Comparison of ENCODE assay signal across 18 cellular contexts in genomic region chr4:181854142-181854541, GRCh38.
DNase-seq lines count a peak whose midpoint lies in the region; ATAC-seq and TF ChIP-seq lines count a peak whose summit lies in the region.
"Had no signal": no experiment of that assay in that cellular context is flagged by ENCODE, and none has a peak within 500 bp of the region (broad histone marks: within the 10 kb centered on the region; RNA-seq: fewer than 3 reads in every experiment).

No MANE protein-coding gene starts in this region.

- POLR2A ChIA-PET in SK-N-SH (lab: Yijun Ruan, JAX) = no interaction called here

- H3K27me3 ChIP-seq in SK-N-SH (ENCODE audit: insufficient read depth) = no peaks in the 10 kb centered on the region
- H3K27me3 ChIP-seq: BLaER1 treated with 17β-estradiol and CSF1 and Interleukin-3, amounts not matched to agents 10 nM and 100 nM had no signal

- H3F3A ChIP-seq in SK-N-SH (replicated peaks; ENCODE audit: insufficient read depth) = no peaks in the 10 kb centered on the region

- no peaks in the 10 kb centered on the region for H3K9me3 ChIP-seq in SK-N-SH
- H3K9me3 ChIP-seq: BLaER1 treated with 17β-estradiol and CSF1 and Interleukin-3, amounts not matched to agents 10 nM and 100 nM had no signal

- H3K4me2 ChIP-seq in SK-N-SH = no peak overlapping the region
- H3K4me2 ChIP-seq: BLaER1 treated with 17β-estradiol and CSF1 and Interleukin-3, amounts not matched to agents 10 nM and 100 nM had no signal

- DNase-seq in SK-N-SH (peak; percentile 39), RPMI7951 (ENCODE audit: low read depth) (peak; percentile 90), epithelial cell of esophagus (ENCODE audit: low read depth) (peak; percentile 89), left kidney (ENCODE audit: low read depth, low spot score) (peak; percentile 12), hippocampal formation (lab: John Stamatoyannopoulos, UW) (no peak)
- no peak for DNase-seq in activated CD4-positive, alpha-beta T cell treated with anti-CD3 and anti-CD28 coated beads, Interleukin-2, amount 50 U/mL, for 4 hours
- DNase-seq: 8988T, DMS153, GDM1, GOT3, NCI-H1105, NCI-H187, NCI-H446, SHP77 treated with DMSO at 0.1 percent for 48 hours had no signal

- no peaks in the 10 kb centered on the region for H3K36me3 ChIP-seq in SK-N-SH (replicated peaks in 1 of 2; ENCODE audit: control insufficient read depth in 1 of 2, insufficient read depth in 2 of 2, low read length in 1 of 2)
- H3K36me3 ChIP-seq: BLaER1 treated with 17β-estradiol and CSF1 and Interleukin-3, amounts not matched to agents 10 nM and 100 nM had no signal

- no peak overlapping the region; a peak in 1 of 4 replicates for H3K27ac ChIP-seq in SK-N-SH (ENCODE audit: low read depth in 2 of 2, low read length in 1 of 2)
- H3K27ac ChIP-seq: BLaER1 treated with 17β-estradiol and CSF1 and Interleukin-3, amounts not matched to agents 10 nM and 100 nM had no signal

- H2AFZ ChIP-seq in SK-N-SH (ENCODE audit: low read depth) = no peak overlapping the region

- no peaks in the 10 kb centered on the region for H3K9me2 ChIP-seq in SK-N-SH

- ATAC-seq in SK-N-SH treated with all-trans-retinoic acid at 6 μM for 48 hours (no peak), GM21723 (IDR thresholded peaks at IDR 0.05; ENCODE audit: unreplicated experiment) (no peak)
- ATAC-seq: K562 had no signal

- TF ChIP-seq RAD21 in SK-N-SH (IDR thresholded peaks at IDR 0.05; ENCODE audit: low read length) = no peak

- WGBS in SK-N-SH (ENCODE audit: low lambda C conversion rate) = 44% methylated on average over 4 of the region's 4 CpGs

- CTCF ChIA-PET in SK-N-SH (lab: Yijun Ruan, JAX) = interaction anchor here (1.0 kb wide), 1 partner anchor 22 kb away, joined by 4 read pairs; no protein-coding TSS in a partner anchor

- H3K4me1 ChIP-seq in SK-N-SH (ENCODE audit: control insufficient read depth in 1 of 2, insufficient read depth in 2 of 2, low read depth in 1 of 2, low read length in 1 of 2) = peaks cover 0 to 4% of the 10 kb centered on the region in 2 experiments; a peak in 2 of 4 replicates

- H3K79me2 ChIP-seq in SK-N-SH (ENCODE audit: insufficient read depth) = no peaks in the 10 kb centered on the region

- peak in 1 of 2 experiments; percentile 15; a peak in 1 of 4 replicates for TF ChIP-seq EP300 in SK-N-SH (IDR thresholded peaks at IDR 0.05; ENCODE audit: borderline replicate concordance in 1 of 2, low read depth in 1 of 2, low read length in 1 of 2)

- H4K20me1 ChIP-seq in SK-N-SH (ENCODE audit: insufficient read depth) = no peaks in the 10 kb centered on the region
- H4K20me1 ChIP-seq: BLaER1 treated with 17β-estradiol and CSF1 and Interleukin-3, amounts not matched to agents 10 nM and 100 nM had no signal

- TF ChIP-seq CTCF in SK-N-SH (IDR thresholded peaks at IDR 0.05) (no peak), epithelial cell of esophagus (IDR thresholded peaks at IDR 0.05; ENCODE audit: insufficient read depth, low read depth, low read length, missing control alignments) (no peak)

- H3K4me3 ChIP-seq in SK-N-SH (ENCODE audit: low read depth in 2 of 2, low read length in 1 of 2) = no peak overlapping the region
- H3K4me3 ChIP-seq in epithelial cell of esophagus (ENCODE audit: low read length) = no peak overlapping the region
- H3K4me3 ChIP-seq: BLaER1 treated with 17β-estradiol and CSF1 and Interleukin-3, amounts not matched to agents 10 nM and 100 nM; K562 had no signal

- H3K9ac ChIP-seq in SK-N-SH = no peak overlapping the region
- H3K9ac ChIP-seq: BLaER1 treated with 17β-estradiol and CSF1 and Interleukin-3, amounts not matched to agents 10 nM and 100 nM had no signal

TF ChIP-seq in SK-N-SH, 30 proteins besides CTCF, POLR2A, EP300 and RAD21 (continues in another document):
- no peak for TF ChIP-seq POLR2AphosphoS5 (IDR thresholded peaks at IDR 0.05; ENCODE audit: low read depth, low read length)
- TF ChIP-seq USF1 (IDR thresholded peaks at IDR 0.05; ENCODE audit: borderline replicate concordance, low read depth) = no peak
- no peak for TF ChIP-seq MAX (IDR thresholded peaks at IDR 0.05; ENCODE audit: low read depth)
- no peak for TF ChIP-seq MXI1 (IDR thresholded peaks at IDR 0.05; ENCODE audit: low read depth, low read length)
- TF ChIP-seq RCOR1 (IDR thresholded peaks at IDR 0.05; ENCODE audit: low read length) = no peak
- no peak for TF ChIP-seq SIN3A (IDR thresholded peaks at IDR 0.05; ENCODE audit: borderline replicate concordance, low read depth, low read length)
- TF ChIP-seq IRF3 (IDR thresholded peaks at IDR 0.05; ENCODE audit: low read depth, low read length) = no peak
- TF ChIP-seq USF2 (IDR thresholded peaks at IDR 0.05; ENCODE audit: borderline replicate concordance, low read depth, low read length) = no peak
- TF ChIP-seq ELF1 (IDR thresholded peaks at IDR 0.05) = no peak
- TF ChIP-seq SMC3 (IDR thresholded peaks at IDR 0.05; ENCODE audit: low read depth, low read length) = no peak
- TF ChIP-seq TEAD4 (IDR thresholded peaks at IDR 0.05; ENCODE audit: borderline replicate concordance, insufficient read depth) = no peak
- TF ChIP-seq GABPA (IDR thresholded peaks at IDR 0.05; ENCODE audit: low read depth) = no peak

TF ChIP-seq in SK-N-SH treated with all-trans-retinoic acid at 6 μM for 48 hours, 23 proteins besides CTCF, POLR2A, EP300 and RAD21:
- no peak for TF ChIP-seq ARNTL (CRISPR knock-in tag; IDR thresholded peaks at IDR 0.05; ENCODE audit: borderline replicate concordance, low read depth)
- no peak for TF ChIP-seq RARB (CRISPR knock-in tag; IDR thresholded peaks at IDR 0.05)
- no peak for TF ChIP-seq ISL1 (CRISPR knock-in tag; IDR thresholded peaks at IDR 0.05)

Comparison
In these comparisons a context has a peak if more than half of its experiments do, and no peak if none do; other contexts are left out.
1. DNase-seq: peak in SK-N-SH (single experiment), RPMI7951 (single experiment), epithelial cell of esophagus (single experiment) and left kidney (single experiment); none in hippocampal formation (0 of 2) and activated CD4-positive, alpha-beta T cell treated with anti-CD3 and anti-CD28 coated beads, Interleukin-2, amount 50 U/mL, for 4 hours (0 of 2).